13 cellular contexts compared by ENCODE assay signal in genomic region chr2:197176457-197176964, GRCh38.
"Had no signal": no experiment of that assay in that cellular context is flagged by ENCODE, and none has a peak within 500 bp of the region (broad histone marks: within the 10 kb centered on the region; RNA-seq: fewer than 3 reads in every experiment).

No MANE protein-coding gene starts in this region.

- DNase-seq: activated CD4-positive, alpha-beta T cell treated with anti-CD3 and anti-CD28 coated beads for 4 hours; activated CD8-positive, alpha-beta memory T cell treated with anti-CD3 and anti-CD28 coated beads for 24 hours; activated gamma-delta T cell; dorsolateral prefrontal cortex; mammary epithelial cell; mucosa of descending colon; sigmoid colon; stimulated activated naive CD8-positive, alpha-beta T cell treated with anti-CD3 and anti-CD28 coated beads, Interleukin-15, Interleukin-2, amounts not matched to agents 100 U/mL and 50 U/mL, for 24 hours; T1000; upper lobe of left lung; WERI-Rb-1 had no signal

- ATAC-seq: esophagus mucosa; left lobe of liver; mucosa of descending colon; stimulated activated naive CD8-positive, alpha-beta T cell treated with anti-CD3 and anti-CD28 coated beads, Interleukin-15, Interleukin-2, amounts not matched to agents 100 U/mL and 50 U/mL, for 24 hours had no signal
